Comparison of ENCODE assay signal across 8 cellular contexts in the genomic region with DNA sequence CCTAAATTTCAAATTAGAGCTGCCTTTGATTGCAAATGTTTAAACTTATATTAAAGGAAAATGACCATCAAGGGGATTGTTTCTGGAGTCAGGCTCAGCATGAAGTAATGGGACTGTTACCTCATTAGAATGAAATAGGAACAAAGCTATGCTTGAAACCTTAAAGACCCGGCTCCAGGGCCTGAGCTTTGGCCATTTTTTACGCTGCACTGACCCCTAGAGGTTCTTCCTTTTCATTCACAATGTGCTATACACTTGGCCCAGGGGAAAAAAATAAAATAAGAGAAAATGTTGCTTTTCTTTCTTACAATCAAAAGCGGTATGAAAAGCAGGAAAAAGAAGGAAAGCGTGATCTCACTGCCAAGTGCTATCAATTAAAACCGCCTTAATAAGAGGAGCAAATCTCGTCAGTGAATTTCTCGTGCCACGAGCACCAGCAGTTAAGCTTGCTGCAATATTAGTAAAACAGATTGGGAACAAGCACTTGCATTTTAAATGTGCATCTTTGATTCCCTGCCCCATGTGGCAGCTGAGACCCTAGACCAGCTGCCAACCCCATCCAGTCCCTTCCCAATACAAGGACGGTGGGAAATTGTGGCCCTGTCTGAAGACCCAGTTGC.
A peak's percentile ranks its signal among the peaks of the same experiment; 100 is the strongest.
DNase-seq lines count a peak whose midpoint lies in the region; ATAC-seq and TF ChIP-seq lines count a peak whose summit lies in the region.

No MANE protein-coding gene starts in this region.

- H3K9me2 ChIP-seq in HCT116 (ENCODE audit: insufficient read depth), result no peaks in the 10 kb centered on the region

- no peak overlapping the region for H3K4me2 ChIP-seq in HCT116 (ENCODE audit: low read length)

- TF ChIP-seq CTCF in GM10266 (IDR thresholded peaks at IDR 0.05; ENCODE audit: control insufficient read depth, insufficient read depth, low read depth, missing control alignments) (peak; percentile 60), HCT116 (IDR thresholded peaks at IDR 0.05 in 2 of 3, conservative IDR thresholded peaks at IDR 0.05 in 1 of 3; ENCODE audit: borderline replicate concordance in 1 of 3, insufficient read depth in 1 of 3, low read depth in 2 of 3, low read length in 2 of 3) (peak; percentile 35 to 72 (median 61); a peak in 5 of 6 replicates), gastroesophageal sphincter (IDR thresholded peaks at IDR 0.05) (peak in 2 of 4 experiments; percentile 12 to 41)

- no peak for TF ChIP-seq EP300 in gastroesophageal sphincter (IDR thresholded peaks at IDR 0.05)

- peak; percentile 68 for TF ChIP-seq RAD21 in HCT116 (IDR thresholded peaks at IDR 0.05; ENCODE audit: low read depth)

- H3K4me3 ChIP-seq in HCT116 (replicated peaks in 1 of 2; ENCODE audit: low read depth in 1 of 2, low read length in 2 of 2), result no peak overlapping the region
- H3K4me3 ChIP-seq in MG63, result no peak overlapping the region
- H3K4me3 ChIP-seq in gastroesophageal sphincter, result no peak overlapping the region

- H3K4me1 ChIP-seq in HCT116 (ENCODE audit: control insufficient read depth in 1 of 2, insufficient read depth in 2 of 2, low read length in 2 of 2) (no peaks in the 10 kb centered on the region), gastroesophageal sphincter (no peaks in the 10 kb centered on the region)

- H3K27ac ChIP-seq in HCT116 (ENCODE audit: low read depth, low read length) (no peak overlapping the region), gastroesophageal sphincter (no peak overlapping the region)

- POLR2A ChIA-PET in HCT116 (lab: Charles Lee), result no interaction called here
- POLR2A ChIA-PET in T-cell (lab: Charles Lee), result interaction anchor here in 1 of 2 donors (0.6 kb wide), 1 partner anchor 234 kb away, joined by 3 read pairs; no protein-coding TSS in a partner anchor

- H3K36me3 Mint-ChIP-seq in T-cell, result no peaks in the 10 kb centered on the region

- 51 to 69% methylated on average over 8 to 9 of the region's 9 CpGs for WGBS in gastroesophageal sphincter (ENCODE audit: low coverage in 1 of 2), 2 donors

- H3K27ac Mint-ChIP-seq in T-cell, result no peak overlapping the region

- no peaks in the 10 kb centered on the region for H4K20me1 ChIP-seq in HCT116 (ENCODE audit: insufficient read depth)

- H3K9me3 Mint-ChIP-seq in T-cell, result no peaks in the 10 kb centered on the region

- intact Hi-C loops in HCT116 (cut with micrococcal nuclease) (no loop called here), sciatic nerve (cut with DNase I) (no loop called here)

- BruUV-seq in HCT116 (replicated peaks; lab: Mats Ljungman, UMichigan), result no TSS peak

- no peak overlapping the region for H3K4me3 Mint-ChIP-seq in T-cell

- peak; percentile 7 for DNase-seq in 8988T
- peak; percentile 35 for DNase-seq in GM10266 (ENCODE audit: extremely low spot score)
- DNase-seq in HCT116 (ENCODE audit: low read depth, low spot score), result peak; percentile 35
- DNase-seq in MG63, result peak; percentile 23
- peak; percentile 54 for DNase-seq in SKM-1 treated with dmso at 0.1 percent for 144 hours (lab: John Stamatoyannopoulos, UW; ENCODE audit: unreplicated experiment)
- DNase-seq in sciatic nerve (ENCODE audit: low spot score), result no peak
- DNase-seq in T-cell, result no peak

- H3K27me3 ChIP-seq in HCT116 (ENCODE audit: insufficient read depth, low read length) (no peaks in the 10 kb centered on the region), MG63 (no peaks in the 10 kb centered on the region), gastroesophageal sphincter (no peaks in the 10 kb centered on the region)

- peaks cover 11 to 13% (median 12%) of the 10 kb centered on the region in 3 donors for H3K4me1 Mint-ChIP-seq in T-cell

- CTCF ChIA-PET in HCT116 (lab: Charles Lee), result interaction anchor here (0.9 to 3.5 kb wide), 6 partner anchors 9 to 559 kb away, joined by 3 to 24 read pairs (median 4); no protein-coding TSS in a partner anchor
- CTCF ChIA-PET in T-cell (lab: Charles Lee), result no interaction called here

- no peak overlapping the region for H3K9ac ChIP-seq in HCT116 (ENCODE audit: low read length)

- H3K9me3 ChIP-seq in HCT116 (ENCODE audit: control insufficient read depth in 1 of 2, insufficient read depth in 1 of 2, low read depth in 1 of 2, low read length in 2 of 2) (no peaks in the 10 kb centered on the region), MG63 (no peaks in the 10 kb centered on the region), gastroesophageal sphincter (no peaks in the 10 kb centered on the region)

- no peak overlapping the region for H2AFZ ChIP-seq in HCT116 (ENCODE audit: low read depth, low read length, poor library complexity, severe bottlenecking)

- H3K27me3 Mint-ChIP-seq in T-cell, result no peaks in the 10 kb centered on the region

- no peaks in the 10 kb centered on the region for H3K79me2 ChIP-seq in HCT116 (ENCODE audit: insufficient read depth, low read length)

- H3K36me3 ChIP-seq in HCT116 (ENCODE audit: control insufficient read depth in 1 of 2, insufficient read depth in 2 of 2, low read length in 2 of 2) (no peaks in the 10 kb centered on the region), MG63 (no peaks in the 10 kb centered on the region), gastroesophageal sphincter (no peaks in the 10 kb centered on the region)

- RAD21 ChIA-PET in HCT116 (lab: Charles Lee; ENCODE audit: low non-redundant PET in 1 of 2, low total read pairs in 2 of 2, uncharacterized antibody in 2 of 2, unreplicated experiment in 2 of 2), result no interaction called here

- TF ChIP-seq POLR2A in HCT116 (IDR thresholded peaks at IDR 0.05; ENCODE audit: borderline replicate concordance, extremely low read depth, insufficient read depth, insufficient read length), result no peak
- TF ChIP-seq POLR2A in gastroesophageal sphincter (IDR thresholded peaks at IDR 0.05), result no peak

- ATAC-seq in HCT116 (peak; percentile 94), gastroesophageal sphincter (peak; percentile 43), sciatic nerve (peak; percentile 64), T-cell (replicated peaks in 1 of 4) (no peak)

TF ChIP-seq in HCT116, 20 proteins besides CTCF, POLR2A, EP300 and RAD21 (continues in another document):
- TF ChIP-seq, protein P1, sequence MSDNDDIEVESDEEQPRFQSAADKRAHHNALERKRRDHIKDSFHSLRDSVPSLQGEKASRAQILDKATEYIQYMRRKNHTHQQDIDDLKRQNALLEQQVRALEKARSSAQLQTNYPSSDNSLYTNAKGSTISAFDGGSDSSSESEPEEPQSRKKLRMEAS (IDR thresholded peaks at IDR 0.05), result no peak
- TF ChIP-seq, protein P2, sequence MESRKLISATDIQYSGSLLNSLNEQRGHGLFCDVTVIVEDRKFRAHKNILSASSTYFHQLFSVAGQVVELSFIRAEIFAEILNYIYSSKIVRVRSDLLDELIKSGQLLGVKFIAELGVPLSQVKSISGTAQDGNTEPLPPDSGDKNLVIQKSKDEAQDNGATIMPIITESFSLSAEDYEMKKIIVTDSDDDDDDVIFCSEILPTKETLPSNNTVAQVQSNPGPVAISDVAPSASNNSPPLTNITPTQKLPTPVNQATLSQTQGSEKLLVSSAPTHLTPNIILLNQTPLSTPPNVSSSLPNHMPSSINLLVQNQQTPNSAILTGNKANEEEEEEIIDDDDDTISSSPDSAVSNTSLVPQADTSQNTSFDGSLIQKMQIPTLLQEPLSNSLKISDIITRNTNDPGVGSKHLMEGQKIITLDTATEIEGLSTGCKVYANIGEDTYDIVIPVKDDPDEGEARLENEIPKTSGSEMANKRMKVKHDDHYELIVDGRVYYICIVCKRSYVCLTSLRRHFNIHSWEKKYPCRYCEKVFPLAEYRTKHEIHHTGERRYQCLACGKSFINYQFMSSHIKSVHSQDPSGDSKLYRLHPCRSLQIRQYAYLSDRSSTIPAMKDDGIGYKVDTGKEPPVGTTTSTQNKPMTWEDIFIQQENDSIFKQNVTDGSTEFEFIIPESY (IDR thresholded peaks at IDR 0.05; ENCODE audit: extremely low read depth, insufficient replicate concordance, low read length), result no peak
- TF ChIP-seq SRF (IDR thresholded peaks at IDR 0.05; ENCODE audit: low read depth) (no peak), ELF1 (IDR thresholded peaks at IDR 0.05; ENCODE audit: borderline replicate concordance, low read depth) (no peak), ZFX (IDR thresholded peaks at IDR 0.05) (no peak), EZH2phosphoT487 (IDR thresholded peaks at IDR 0.05; ENCODE audit: borderline replicate concordance) (no peak), JUND (IDR thresholded peaks at IDR 0.05) (no peak), EGR1 (IDR thresholded peaks at IDR 0.05; ENCODE audit: low read depth) (no peak), YY1 (IDR thresholded peaks at IDR 0.05; ENCODE audit: extremely low read depth, insufficient replicate concordance, low read depth, low read length) (no peak), CEBPB (IDR thresholded peaks at IDR 0.05; ENCODE audit: low read depth) (no peak), EZH2 (IDR thresholded peaks at IDR 0.05) (no peak), POLR2AphosphoS5 (IDR thresholded peaks at IDR 0.05; ENCODE audit: low read depth, low read length) (no peak)
- TF ChIP-seq, protein P3, sequence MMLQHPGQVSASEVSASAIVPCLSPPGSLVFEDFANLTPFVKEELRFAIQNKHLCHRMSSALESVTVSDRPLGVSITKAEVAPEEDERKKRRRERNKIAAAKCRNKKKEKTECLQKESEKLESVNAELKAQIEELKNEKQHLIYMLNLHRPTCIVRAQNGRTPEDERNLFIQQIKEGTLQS (IDR thresholded peaks at IDR 0.05), result no peak
- TF ChIP-seq, protein P4, sequence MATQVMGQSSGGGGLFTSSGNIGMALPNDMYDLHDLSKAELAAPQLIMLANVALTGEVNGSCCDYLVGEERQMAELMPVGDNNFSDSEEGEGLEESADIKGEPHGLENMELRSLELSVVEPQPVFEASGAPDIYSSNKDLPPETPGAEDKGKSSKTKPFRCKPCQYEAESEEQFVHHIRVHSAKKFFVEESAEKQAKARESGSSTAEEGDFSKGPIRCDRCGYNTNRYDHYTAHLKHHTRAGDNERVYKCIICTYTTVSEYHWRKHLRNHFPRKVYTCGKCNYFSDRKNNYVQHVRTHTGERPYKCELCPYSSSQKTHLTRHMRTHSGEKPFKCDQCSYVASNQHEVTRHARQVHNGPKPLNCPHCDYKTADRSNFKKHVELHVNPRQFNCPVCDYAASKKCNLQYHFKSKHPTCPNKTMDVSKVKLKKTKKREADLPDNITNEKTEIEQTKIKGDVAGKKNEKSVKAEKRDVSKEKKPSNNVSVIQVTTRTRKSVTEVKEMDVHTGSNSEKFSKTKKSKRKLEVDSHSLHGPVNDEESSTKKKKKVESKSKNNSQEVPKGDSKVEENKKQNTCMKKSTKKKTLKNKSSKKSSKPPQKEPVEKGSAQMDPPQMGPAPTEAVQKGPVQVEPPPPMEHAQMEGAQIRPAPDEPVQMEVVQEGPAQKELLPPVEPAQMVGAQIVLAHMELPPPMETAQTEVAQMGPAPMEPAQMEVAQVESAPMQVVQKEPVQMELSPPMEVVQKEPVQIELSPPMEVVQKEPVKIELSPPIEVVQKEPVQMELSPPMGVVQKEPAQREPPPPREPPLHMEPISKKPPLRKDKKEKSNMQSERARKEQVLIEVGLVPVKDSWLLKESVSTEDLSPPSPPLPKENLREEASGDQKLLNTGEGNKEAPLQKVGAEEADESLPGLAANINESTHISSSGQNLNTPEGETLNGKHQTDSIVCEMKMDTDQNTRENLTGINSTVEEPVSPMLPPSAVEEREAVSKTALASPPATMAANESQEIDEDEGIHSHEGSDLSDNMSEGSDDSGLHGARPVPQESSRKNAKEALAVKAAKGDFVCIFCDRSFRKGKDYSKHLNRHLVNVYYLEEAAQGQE (IDR thresholded peaks at IDR 0.05; ENCODE audit: low read depth), result no peak

Comparison
In these comparisons a context has a peak if more than half of its experiments do, and no peak if none do; other contexts are left out.
1. DNase-seq: peak in 8988T (single experiment), GM10266 (single experiment), HCT116 (single experiment), MG63 (single experiment) and SKM-1 treated with dmso at 0.1 percent for 144 hours (single experiment); none in sciatic nerve (single experiment) and T-cell (0 of 34).
2. ATAC-seq: peak in HCT116 (single experiment), gastroesophageal sphincter (single experiment) and sciatic nerve (single experiment); none in T-cell (0 of 4).